ENCODE assay signal across 1 cellular context in genomic region chr19:43755256-43755801, GRCh38.
A peak's percentile ranks its signal among the peaks of the same experiment; 100 is the strongest.
TF ChIP-seq lines count a peak whose summit lies in the region.

No MANE protein-coding gene starts in this region.

TF ChIP-seq in A549, 52 proteins besides CTCF, POLR2A, EP300 and RAD21 (continued from another document):
- TF ChIP-seq BCL3 (IDR thresholded peaks at IDR 0.05) (0 out of 3 replicates have a peak, but pooled peaks have one; percentile 16), HOXB13 (CRISPR knock-in tag; IDR thresholded peaks at IDR 0.05; ENCODE audit: low read depth) (peak; percentile 87; the same call in 1 of the 2 replicates), SMC3 (IDR thresholded peaks at IDR 0.05) (no peak), NPAS2 (CRISPR knock-in tag; IDR thresholded peaks at IDR 0.05; ENCODE audit: borderline replicate concordance) (no peak), ATOH8 (CRISPR knock-in tag; IDR thresholded peaks at IDR 0.05; ENCODE audit: low read depth) (peak; percentile 64; the same call in 1 of the 2 replicates), ZNF302 (CRISPR knock-in tag; IDR thresholded peaks at IDR 0.05) (0 out of 2 replicates have a peak, but pooled peaks have one; percentile 24), CHD4 (IDR thresholded peaks at IDR 0.05; ENCODE audit: borderline replicate concordance) (no peak), EHMT2 (IDR thresholded peaks at IDR 0.05; ENCODE audit: low read depth) (no peak), PBX3 (IDR thresholded peaks at IDR 0.05) (no peak), E2F6 (IDR thresholded peaks at IDR 0.05; ENCODE audit: borderline replicate concordance, low read depth) (peak; percentile 96), POLR2AphosphoS2 (conservative IDR thresholded peaks at IDR 0.05; ENCODE audit: low read length) (no peak), HDAC2 (IDR thresholded peaks at IDR 0.05) (no peak), MAFK (IDR thresholded peaks at IDR 0.05; ENCODE audit: partially characterized antibody) (no peak), FOSL2 (IDR thresholded peaks at IDR 0.05) (no peak), FOSL2 (CRISPR knock-in tag; IDR thresholded peaks at IDR 0.05) (peak; percentile 66), SREBF2 (IDR thresholded peaks at IDR 0.05) (no peak), JUNB (IDR thresholded peaks at IDR 0.05) (no peak), HMGXB4 (CRISPR knock-in tag; IDR thresholded peaks at IDR 0.05; ENCODE audit: borderline replicate concordance) (peak; percentile 64; the same call in 1 of the 2 replicates), EHF (CRISPR knock-in tag; IDR thresholded peaks at IDR 0.05) (peak; percentile 86; the same call in 1 of the 2 replicates), FOSB (CRISPR knock-in tag; IDR thresholded peaks at IDR 0.05) (peak; percentile 95), CHD2 (IDR thresholded peaks at IDR 0.05; ENCODE audit: low read length, partially characterized antibody) (no peak), ESRRA (IDR thresholded peaks at IDR 0.05; ENCODE audit: borderline replicate concordance, low read length) (0 out of 2 replicates have a peak, but pooled peaks have one; percentile 33), FOXS1 (CRISPR knock-in tag; IDR thresholded peaks at IDR 0.05) (0 out of 2 replicates have a peak, but pooled peaks have one; percentile 45), RCOR1 (IDR thresholded peaks at IDR 0.05; ENCODE audit: low read depth, low read length) (0 out of 2 replicates have a peak, but pooled peaks have one; percentile 16), ZSCAN20 (CRISPR knock-in tag; IDR thresholded peaks at IDR 0.05) (no peak), NFE2L2 (conservative IDR thresholded peaks at IDR 0.05; ENCODE audit: low read length) (no peak), HES2 (IDR thresholded peaks at IDR 0.05) (no peak), NR3C1 (IDR thresholded peaks at IDR 0.05) (no peak), MAX (IDR thresholded peaks at IDR 0.05) (peak; percentile 91), KDM1A (IDR thresholded peaks at IDR 0.05; ENCODE audit: low read depth) (no peak), RNF2 (IDR thresholded peaks at IDR 0.05; ENCODE audit: borderline replicate concordance, low read depth) (no peak), JUN (IDR thresholded peaks at IDR 0.05) (peak in 1 of 2 experiments; percentile 74; a peak in 2 of 5 replicates), HOXA7 (CRISPR knock-in tag; IDR thresholded peaks at IDR 0.05) (peak; percentile 92), REST (IDR thresholded peaks at IDR 0.05) (no peak), TFCP2L1 (CRISPR knock-in tag; IDR thresholded peaks at IDR 0.05) (peak; percentile 68), HOXB5 (CRISPR knock-in tag; IDR thresholded peaks at IDR 0.05) (peak; percentile 65), USF2 (IDR thresholded peaks at IDR 0.05) (peak; percentile 36; the same call in 1 of the 2 replicates), CBX8 (IDR thresholded peaks at IDR 0.05) (no peak), CEBPB (IDR thresholded peaks at IDR 0.05) (0 out of 4 replicates have a peak, but pooled peaks of 1 of the 2 experiments have one; percentile 14), TP53 (CRISPR knock-in tag; IDR thresholded peaks at IDR 0.05) (peak; percentile 98), MYC (IDR thresholded peaks at IDR 0.05; ENCODE audit: borderline replicate concordance, low read length) (peak; percentile 61), GATA3 (IDR thresholded peaks at IDR 0.05; ENCODE audit: borderline replicate concordance) (no peak; the same call in 1 of the 2 replicates), CBX2 (IDR thresholded peaks at IDR 0.05; ENCODE audit: borderline replicate concordance, low read depth) (no peak), ZFP36 (IDR thresholded peaks at IDR 0.05; ENCODE audit: borderline replicate concordance, partially characterized antibody) (no peak), ELK1 (IDR thresholded peaks at IDR 0.05; ENCODE audit: low read depth, low read length) (no peak), KDM5A (IDR thresholded peaks at IDR 0.05) (peak; percentile 70), ZC3H11A (IDR thresholded peaks at IDR 0.05) (no peak)
